2 cellular contexts compared by ENCODE assay signal in genomic region chr2:178270338-178270737, GRCh38.
A peak's percentile ranks its signal among the peaks of the same experiment; 100 is the strongest.
TF ChIP-seq lines count a peak whose summit lies in the region.

No MANE protein-coding gene starts in this region.

TF ChIP-seq in GM23338, 12 proteins besides CTCF, POLR2A, EP300 and RAD21 (continued from another document):
- TF ChIP-seq ZNF462 (CRISPR knock-in tag; IDR thresholded peaks at IDR 0.05) (no peak), JUNB (IDR thresholded peaks at IDR 0.05; ENCODE audit: unreplicated experiment) (no peak), CREB1 (CRISPR knock-in tag; IDR thresholded peaks at IDR 0.05; ENCODE audit: low read depth) (no peak), ZNF331 (CRISPR knock-in tag; IDR thresholded peaks at IDR 0.05; ENCODE audit: low read depth) (no peak), EZH2 (IDR thresholded peaks at IDR 0.05; ENCODE audit: low read depth, unreplicated experiment) (no peak), NANOG (IDR thresholded peaks at IDR 0.05; ENCODE audit: borderline replicate concordance) (no peak), ETS1 (IDR thresholded peaks at IDR 0.05) (no peak), ZNF114 (CRISPR knock-in tag; IDR thresholded peaks at IDR 0.05) (no peak), POLR2AphosphoS5 (IDR thresholded peaks at IDR 0.05; ENCODE audit: low read depth) (no peak), EZH2phosphoT487 (IDR thresholded peaks at IDR 0.05; ENCODE audit: unreplicated experiment) (no peak), REST (IDR thresholded peaks at IDR 0.05; ENCODE audit: unreplicated experiment) (no peak)

TF ChIP-seq in K562, 482 proteins besides CTCF, POLR2A, EP300 and RAD21:
- TF ChIP-seq ZNF592 (IDR thresholded peaks at IDR 0.05) (0 out of 2 replicates have a peak, but pooled peaks have one; percentile 7), ATF6 (CRISPR knock-in tag; IDR thresholded peaks at IDR 0.05) (0 out of 2 replicates have a peak, but pooled peaks have one; percentile 18), ETS1 (conservative IDR thresholded peaks at IDR 0.05; ENCODE audit: control insufficient read depth, low read depth, low read length) (no peak), ARNT (IDR thresholded peaks at IDR 0.05) (0 out of 4 replicates have a peak, but pooled peaks of 1 of the 2 experiments have one; percentile 3), SNIP1 (IDR thresholded peaks at IDR 0.05; ENCODE audit: low read depth) (no peak), HSF4 (CRISPR knock-in tag; IDR thresholded peaks at IDR 0.05; ENCODE audit: borderline replicate concordance) (0 out of 2 replicates have a peak, but pooled peaks have one; percentile 32), FOXK2 (conservative IDR thresholded peaks at IDR 0.05 in 1 of 2, IDR thresholded peaks at IDR 0.05 in 1 of 2; ENCODE audit: low read depth in 2 of 2) (no peak)
